In the genomic region with DNA sequence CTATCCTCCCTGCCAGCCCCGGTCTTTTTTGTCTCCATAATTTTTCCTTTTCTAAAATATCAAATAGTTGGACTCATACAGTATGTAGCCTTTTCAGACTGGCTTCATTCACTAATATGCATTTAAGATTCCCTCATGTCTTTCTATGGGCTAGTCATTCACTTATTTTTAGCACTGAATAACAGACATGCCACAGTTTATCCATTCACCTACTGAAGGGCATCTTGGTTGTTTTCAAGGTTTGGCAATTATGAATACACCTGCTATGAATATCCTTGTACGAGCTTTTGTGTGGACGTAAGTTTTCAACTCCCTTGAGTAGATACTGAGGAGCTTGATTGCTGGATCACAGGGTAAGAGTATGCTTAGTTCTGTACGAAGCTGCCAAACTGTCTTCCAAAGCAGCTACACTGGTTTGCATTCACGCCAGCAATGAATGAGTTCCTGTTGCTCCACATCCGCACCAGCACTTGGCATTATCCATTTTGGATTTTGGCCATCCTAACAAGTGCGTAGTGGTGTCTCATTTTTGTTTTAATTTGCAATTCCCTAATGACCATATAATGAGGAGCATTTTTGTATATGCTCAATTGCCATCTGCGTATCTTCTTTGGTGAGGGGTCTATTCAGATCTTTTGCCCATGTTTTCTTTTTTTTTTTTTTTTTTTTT, we compare ENCODE assay signal across 18 cellular contexts.
"Had no signal": no experiment of that assay in that cellular context is flagged by ENCODE, and none has a peak within 500 bp of the region (broad histone marks: within the 10 kb centered on the region; RNA-seq: fewer than 3 reads in every experiment).

No MANE protein-coding gene starts in this region.

- DNase-seq: cortex of kidney; effector CD8-positive, alpha-beta T cell; heart right ventricle; hypothalamus; kidney glomerular epithelial cell; mammary epithelial cell; natural killer cell; stimulated activated CD4-positive, alpha-beta T cell treated with anti-CD3 and anti-CD28 coated beads, Interleukin-4, amount 100 ng/mL, for 24 hours; stimulated activated naive B cell treated with anti-CD40 and anti-IgM and Interleukin-4, amounts not matched to agents 10 μg/mL and 1 μg/mL and 100 μg/mL, for 72 hours; stimulated activated naive CD8-positive, alpha-beta T cell treated with anti-CD3 and anti-CD28 coated beads, Interleukin-15, amount 100 ng/mL, for 72 hours; testis had no signal

- H3K27me3 ChIP-seq: dorsolateral prefrontal cortex, heart right ventricle, right atrium auricular region, testis, tibial nerve had no signal

- H3K9me3 ChIP-seq: testis had no signal

- ATAC-seq: esophagus mucosa; natural killer cell; stimulated activated naive B cell treated with anti-CD40 and anti-IgM and Interleukin-4, amounts not matched to agents 10 μg/mL and 1 μg/mL and 100 μg/mL, for 72 hours; stimulated activated naive CD8-positive, alpha-beta T cell treated with anti-CD3 and anti-CD28 coated beads, Interleukin-15, amount 100 ng/mL, for 72 hours had no signal

- H3K27ac Mint-ChIP-seq: natural killer cell; stimulated activated naive B cell treated with anti-CD40 and anti-IgM and Interleukin-4, amounts not matched to agents 10 μg/mL and 1 μg/mL and 100 μg/mL, for 72 hours had no signal

- H3K4me1 ChIP-seq: right atrium auricular region, testis, tibial nerve had no signal

- H3K4me3 Mint-ChIP-seq: natural killer cell; neural crest cell; stimulated activated naive B cell treated with anti-CD40 and anti-IgM and Interleukin-4, amounts not matched to agents 10 μg/mL and 1 μg/mL and 100 μg/mL, for 72 hours; stimulated activated naive CD8-positive, alpha-beta T cell treated with anti-CD3 and anti-CD28 coated beads, Interleukin-15, amount 100 ng/mL, for 72 hours had no signal

- H3K4me3 ChIP-seq: dorsolateral prefrontal cortex, heart right ventricle, right atrium auricular region, testis, tibial nerve had no signal

- FAIRE-seq: frontal cortex, islet of Langerhans had no signal

- H3K27me3 Mint-ChIP-seq: stimulated activated naive B cell treated with anti-CD40 and anti-IgM and Interleukin-4, amounts not matched to agents 10 μg/mL and 1 μg/mL and 100 μg/mL, for 72 hours; stimulated activated naive CD8-positive, alpha-beta T cell treated with anti-CD3 and anti-CD28 coated beads, Interleukin-15, amount 100 ng/mL, for 72 hours had no signal

- H3K27ac ChIP-seq: dorsolateral prefrontal cortex, heart right ventricle, right atrium auricular region, testis, tibial nerve had no signal
